Comparison of ENCODE assay signal across 1 cellular context in genomic region chr15:70097337-70098169, GRCh38.
TF ChIP-seq lines count a peak whose summit lies in the region.

Gene TLE3 (minus strand): TSS chr15:70097917. CDS start chr15:70096798, 1,119 bp downstream.

TF ChIP-seq in K562, 482 proteins besides CTCF, POLR2A, EP300 and RAD21 (continued from another document and continues in another):
- TF ChIP-seq CC2D1A (IDR thresholded peaks at IDR 0.05) (no peak; the same call in 1 of the 2 replicates), PURB (CRISPR knock-in tag; IDR thresholded peaks at IDR 0.05; ENCODE audit: low read depth) (no peak), ZNF592 (IDR thresholded peaks at IDR 0.05) (no peak), CXXC5 (CRISPR knock-in tag; IDR thresholded peaks at IDR 0.05) (peak; percentile 70), NCOA6 (IDR thresholded peaks at IDR 0.05) (peak; percentile 56), NFRKB (IDR thresholded peaks at IDR 0.05; ENCODE audit: low read depth) (peak; percentile 64), LCOR (CRISPR knock-in tag; IDR thresholded peaks at IDR 0.05) (no peak; the same call in 1 of the 2 replicates), SIRT6 (IDR thresholded peaks at IDR 0.05; ENCODE audit: low read depth, low read length) (no peak), FOXA3 (CRISPR knock-in tag; conservative IDR thresholded peaks at IDR 0.05 in 1 of 2, IDR thresholded peaks at IDR 0.05 in 1 of 2) (no peak), CREB3L1 (IDR thresholded peaks at IDR 0.05; ENCODE audit: borderline replicate concordance, low read depth) (peak; percentile 57), ZNF511 (CRISPR knock-in tag; IDR thresholded peaks at IDR 0.05) (no peak), DLX4 (CRISPR knock-in tag; IDR thresholded peaks at IDR 0.05) (no peak), MYC (IDR thresholded peaks at IDR 0.05; ENCODE audit: low read depth, low read length) (peak; percentile 95), MYC (CRISPR knock-in tag; IDR thresholded peaks at IDR 0.05; ENCODE audit: borderline replicate concordance, low read depth) (peak; percentile 60; the same call in 1 of the 2 replicates), HNRNPK (IDR thresholded peaks at IDR 0.05; ENCODE audit: low read depth, low read length, poor library complexity, severe bottlenecking) (no peak), RB1 (IDR thresholded peaks at IDR 0.05; ENCODE audit: low read depth) (no peak), SIN3B (IDR thresholded peaks at IDR 0.05; ENCODE audit: low read depth) (no peak), MITF (IDR thresholded peaks at IDR 0.05) (no peak), DPF2 (IDR thresholded peaks at IDR 0.05) (peak; percentile 69; the same call in 1 of the 2 replicates), C11orf30 (IDR thresholded peaks at IDR 0.05; ENCODE audit: low read depth) (no peak), ZNF280A (IDR thresholded peaks at IDR 0.05; ENCODE audit: low read depth, partially characterized antibody) (no peak), TFE3 (CRISPR knock-in tag; IDR thresholded peaks at IDR 0.05) (no peak), SMARCE1 (IDR thresholded peaks at IDR 0.05) (no peak; the same call in 1 of the 2 replicates), CEBPZ (IDR thresholded peaks at IDR 0.05; ENCODE audit: borderline replicate concordance, low read depth, low read length) (no peak), HDGF (IDR thresholded peaks at IDR 0.05) (no peak), NKRF (IDR thresholded peaks at IDR 0.05; ENCODE audit: borderline replicate concordance) (peak; percentile 91), ZBTB26 (CRISPR knock-in tag; IDR thresholded peaks at IDR 0.05) (peak; percentile 92), TCFL5 (CRISPR knock-in tag; conservative IDR thresholded peaks at IDR 0.05) (no peak)
